ENCODE assay signal across 23 cellular contexts in the genomic region with DNA sequence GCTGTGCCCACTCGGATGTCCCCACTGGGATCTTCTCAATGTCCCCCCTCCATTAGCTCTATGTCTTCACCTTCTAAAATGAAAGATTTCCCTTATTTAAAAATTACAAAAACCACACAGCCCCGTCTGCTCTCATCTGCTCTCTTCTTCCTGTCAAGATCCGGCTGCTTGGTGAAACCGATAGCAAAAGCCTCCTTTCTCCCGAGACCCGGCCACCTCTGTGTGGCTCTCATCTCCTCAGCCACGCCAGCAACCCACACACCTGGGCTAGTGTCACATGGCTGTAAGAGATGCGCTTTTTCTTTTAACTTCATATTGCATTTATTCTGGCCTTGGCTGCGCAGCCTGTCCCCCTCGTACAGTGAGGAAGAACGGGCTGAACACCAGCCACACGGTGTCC. TPM values are rescaled to one million over a fixed set of nuclear protein-coding genes. Genes with fewer than 3 reads are reported as not detected.
"Had no signal": no experiment of that assay in that cellular context is flagged by ENCODE, and none has a peak within 500 bp of the region (broad histone marks: within the 10 kb centered on the region; RNA-seq: fewer than 3 reads in every experiment).

No MANE protein-coding gene starts in this region.

- H3K27me3 Mint-ChIP-seq: natural killer cell treated with Interleukin-12 subunit alpha and Interleukin-12 subunit beta and Interleukin-15 and Interleukin-18, amount 100 ng/mL, for 72 hours had no signal

- H3K9me3 ChIP-seq: colonic mucosa, neutrophil, stomach, thoracic aorta, transverse colon had no signal

- H3K4me3 Mint-ChIP-seq: endodermal cell; natural killer cell treated with Interleukin-12 subunit alpha and Interleukin-12 subunit beta and Interleukin-15 and Interleukin-18, amount 100 ng/mL, for 72 hours had no signal

- H3K36me3 Mint-ChIP-seq: natural killer cell treated with Interleukin-12 subunit alpha and Interleukin-12 subunit beta and Interleukin-15 and Interleukin-18, amount 100 ng/mL, for 72 hours had no signal

- H3K36me3 ChIP-seq: colonic mucosa, neutrophil, transverse colon had no signal

- H3K27ac ChIP-seq: colonic mucosa, neutrophil, skin epidermis, stomach, thoracic aorta, transverse colon had no signal

- H3K4me3 ChIP-seq: colonic mucosa, lung, skin epidermis, stomach, thoracic aorta, transverse colon had no signal

- ATAC-seq: left colon; left ventricle myocardium superior; natural killer cell treated with Interleukin-12 subunit alpha and Interleukin-12 subunit beta and Interleukin-15 and Interleukin-18, amount 100 ng/mL, for 72 hours; sciatic nerve had no signal

- H3K4me1 ChIP-seq: colonic mucosa, stomach, transverse colon had no signal

- H3K27me3 ChIP-seq: colonic mucosa, neutrophil, stomach, transverse colon had no signal

- H3K4me1 Mint-ChIP-seq: endodermal cell had no signal

- H3K27ac Mint-ChIP-seq: endodermal cell; natural killer cell treated with Interleukin-12 subunit alpha and Interleukin-12 subunit beta and Interleukin-15 and Interleukin-18, amount 100 ng/mL, for 72 hours had no signal

- DNase-seq: colonic mucosa; effector CD4-positive, alpha-beta T cell; endodermal cell; foreskin melanocyte; head of caudate nucleus; hippocampal formation; left colon; left ventricle myocardium superior; mesenchymal stem cell; midbrain; posterior cingulate gyrus; stimulated activated CD4-positive, alpha-beta T cell treated with anti-CD3 and anti-CD28 coated beads, Interleukin-2, amount 100 ng/mL, for 24 hours; stimulated activated CD4-positive, alpha-beta T cell treated with anti-CD3 and anti-CD28 coated beads, Interleukin-4, amount 100 ng/mL, for 4 hours; stimulated activated naive CD4-positive, alpha-beta T cell; stomach; substantia nigra; transverse colon had no signal

- H3K9me3 Mint-ChIP-seq: natural killer cell treated with Interleukin-12 subunit alpha and Interleukin-12 subunit beta and Interleukin-15 and Interleukin-18, amount 100 ng/mL, for 72 hours had no signal

RNA-seq across cellular contexts. Expression of a gene that starts 57.8 kb away (rescaled TPM):
- total RNA-seq: endodermal cell had no signal
